In the genomic region with DNA sequence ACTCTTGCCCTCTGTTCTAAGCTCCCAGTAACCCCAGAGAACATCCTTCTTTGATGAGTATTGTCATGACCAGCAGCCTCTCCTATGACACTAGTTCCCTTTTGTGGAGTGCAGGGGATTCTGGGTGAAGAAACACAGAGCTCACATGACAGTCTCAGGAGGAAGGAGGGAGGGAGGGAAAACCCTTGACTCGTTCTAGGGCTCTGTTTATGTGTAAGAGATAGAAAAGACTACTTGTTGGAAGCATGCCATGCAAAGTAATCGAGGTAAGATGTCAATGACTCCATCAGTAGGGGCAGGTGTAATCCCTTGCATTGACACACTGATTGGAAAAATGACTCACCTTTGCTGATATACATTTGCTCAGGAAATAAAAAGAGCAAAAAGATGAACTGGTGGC, we compare ENCODE assay signal across 12 cellular contexts.
DNase-seq lines count a peak whose midpoint lies in the region; ATAC-seq and TF ChIP-seq lines count a peak whose summit lies in the region.
"Had no signal": no experiment of that assay in that cellular context is flagged by ENCODE, and none has a peak within 500 bp of the region (broad histone marks: within the 10 kb centered on the region; RNA-seq: fewer than 3 reads in every experiment).

No MANE protein-coding gene starts in this region.

- POLR2A ChIA-PET in activated B cell treated with CpG ODN at 0.5 μM for 24 hours (lab: Charles Lee): no interaction called here

- no peaks in the 10 kb centered on the region for H3K36me3 ChIP-seq in neural progenitor cell
- no peaks in the 10 kb centered on the region for H3K36me3 ChIP-seq in uterus

- TF ChIP-seq POLR2A in uterus (IDR thresholded peaks at IDR 0.05): no peak

- H2AFZ ChIP-seq in neural progenitor cell (replicated peaks): peak overlapping the region; percentile 1

- H3K36me3 Mint-ChIP-seq in activated CD4-positive, alpha-beta T cell treated with anti-CD3 and anti-CD28 coated beads, Interleukin-2, amount 10 ng/mL, durations not matched to agents 24 days and 14 days (ENCODE audit: low read depth): no peaks in the 10 kb centered on the region
- no peaks in the 10 kb centered on the region for H3K36me3 Mint-ChIP-seq in activated B cell treated with CpG ODN at 0.5 μM for 24 hours (ENCODE audit: low read depth)
- H3K36me3 Mint-ChIP-seq in neural progenitor cell: no peaks in the 10 kb centered on the region
- H3K36me3 Mint-ChIP-seq: activated naive CD8-positive, alpha-beta T cell had no signal

- no peak overlapping the region for H3K9ac ChIP-seq in neural progenitor cell

- CTCF ChIA-PET in activated B cell treated with CpG ODN at 0.5 μM for 24 hours (lab: Charles Lee): no interaction called here

- H3K9me3 Mint-ChIP-seq in activated CD4-positive, alpha-beta T cell treated with anti-CD3 and anti-CD28 coated beads, Interleukin-2, amount 10 ng/mL, durations not matched to agents 24 days and 14 days: no peaks in the 10 kb centered on the region
- H3K9me3 Mint-ChIP-seq in activated B cell treated with CpG ODN at 0.5 μM for 24 hours: no peaks in the 10 kb centered on the region
- H3K9me3 Mint-ChIP-seq in neural progenitor cell: no peaks in the 10 kb centered on the region
- H3K9me3 Mint-ChIP-seq: central memory CD8-positive, alpha-beta T cell had no signal

- DNase-seq in activated CD4-positive, alpha-beta T cell treated with anti-CD3 and anti-CD28 coated beads, Interleukin-2, amount 10 ng/mL, durations not matched to agents 24 days and 14 days: peak; percentile 42
- DNase-seq in activated CD4-positive, alpha-beta T cell treated with anti-CD3 and anti-CD28 coated beads, Interleukin-2, amount 50 U/mL, for 48 hours: no peak
- DNase-seq in activated B cell treated with CpG ODN at 0.5 μM for 24 hours (no peak), neural progenitor cell (ENCODE audit: low spot score) (no peak), GM10266 (ENCODE audit: extremely low spot score) (no peak), uterus (no peak)
- DNase-seq: HCEC 1CT, NCI-H2081 had no signal

- ATAC-seq in HG03342 (IDR thresholded peaks at IDR 0.05; ENCODE audit: unreplicated experiment): peak; percentile 48
- peak; percentile 42 for ATAC-seq in activated B cell treated with CpG ODN at 0.5 μM for 24 hours (ENCODE audit: low read depth)
- ATAC-seq in GM21825 (IDR thresholded peaks at IDR 0.05; ENCODE audit: unreplicated experiment): no peak

- H3K4me3 ChIP-seq in neural progenitor cell (no peak overlapping the region), uterus (no peak overlapping the region)

- H3K27ac ChIP-seq in neural progenitor cell: no peak overlapping the region
- no peak overlapping the region for H3K27ac ChIP-seq in uterus

- no peaks in the 10 kb centered on the region for H3K79me2 ChIP-seq in neural progenitor cell (ENCODE audit: low read depth)

- no peaks in the 10 kb centered on the region for H3K4me1 Mint-ChIP-seq in activated CD4-positive, alpha-beta T cell treated with anti-CD3 and anti-CD28 coated beads, Interleukin-2, amount 10 ng/mL, durations not matched to agents 24 days and 14 days
- H3K4me1 Mint-ChIP-seq in activated B cell treated with CpG ODN at 0.5 μM for 24 hours: no peaks in the 10 kb centered on the region
- H3K4me1 Mint-ChIP-seq in neural progenitor cell: no peaks in the 10 kb centered on the region
- H3K4me1 Mint-ChIP-seq: central memory CD8-positive, alpha-beta T cell had no signal

- H3K27ac Mint-ChIP-seq in activated CD4-positive, alpha-beta T cell treated with anti-CD3 and anti-CD28 coated beads, Interleukin-2, amount 10 ng/mL, durations not matched to agents 24 days and 14 days: no peak overlapping the region
- H3K27ac Mint-ChIP-seq in activated B cell treated with CpG ODN at 0.5 μM for 24 hours (no peak overlapping the region), neural progenitor cell (no peak overlapping the region)
- H3K27ac Mint-ChIP-seq: activated naive CD8-positive, alpha-beta T cell had no signal

- H3K9me3 ChIP-seq in neural progenitor cell (ENCODE audit: low read depth) (no peaks in the 10 kb centered on the region), uterus (no peaks in the 10 kb centered on the region)

- H3K27me3 Mint-ChIP-seq in activated CD4-positive, alpha-beta T cell treated with anti-CD3 and anti-CD28 coated beads, Interleukin-2, amount 10 ng/mL, durations not matched to agents 24 days and 14 days: peaks cover 5% of the 10 kb centered on the region
- H3K27me3 Mint-ChIP-seq in activated B cell treated with CpG ODN at 0.5 μM for 24 hours (peaks cover 7% of the 10 kb centered on the region), neural progenitor cell (ENCODE audit: insufficient read depth, low read depth) (no peaks in the 10 kb centered on the region)
- H3K27me3 Mint-ChIP-seq: central memory CD8-positive, alpha-beta T cell had no signal

- H3K4me1 ChIP-seq in neural progenitor cell: no peaks in the 10 kb centered on the region
- no peaks in the 10 kb centered on the region for H3K4me1 ChIP-seq in uterus

- intact Hi-C loops in activated CD4-positive, alpha-beta T cell treated with anti-CD3 and anti-CD28 coated beads, Interleukin-2, amount 10 ng/mL, durations not matched to agents 24 days and 14 days (cut with micrococcal nuclease): no loop called here
- intact Hi-C loops in activated B cell treated with CpG ODN at 0.5 μM for 24 hours (cut with micrococcal nuclease) (no loop called here), uterus (cut with DNase I; ENCODE audit: low total_unique reads) (no loop called here)

- TF ChIP-seq CTCF in activated B cell treated with CpG ODN at 0.5 μM for 24 hours (IDR thresholded peaks at IDR 0.05) (no peak), neural progenitor cell (IDR thresholded peaks at IDR 0.05) (no peak), GM10266 (IDR thresholded peaks at IDR 0.05; ENCODE audit: control insufficient read depth, insufficient read depth, low read depth, missing control alignments) (no peak), uterus (IDR thresholded peaks at IDR 0.05) (no peak)

- no peak overlapping the region for H3K4me2 ChIP-seq in neural progenitor cell

- H3K4me3 Mint-ChIP-seq in activated CD4-positive, alpha-beta T cell treated with anti-CD3 and anti-CD28 coated beads, Interleukin-2, amount 10 ng/mL, durations not matched to agents 24 days and 14 days: no peak overlapping the region
- H3K4me3 Mint-ChIP-seq in activated B cell treated with CpG ODN at 0.5 μM for 24 hours: no peak overlapping the region
- no peak overlapping the region for H3K4me3 Mint-ChIP-seq in neural progenitor cell
- H3K4me3 Mint-ChIP-seq: activated naive CD8-positive, alpha-beta T cell; central memory CD8-positive, alpha-beta T cell had no signal

- H3K27me3 ChIP-seq in neural progenitor cell (no peaks in the 10 kb centered on the region), uterus (no peaks in the 10 kb centered on the region)

- no peaks in the 10 kb centered on the region for H3F3A ChIP-seq in neural progenitor cell (ENCODE audit: low read depth)

- no peaks in the 10 kb centered on the region for H4K20me1 ChIP-seq in neural progenitor cell (ENCODE audit: low read depth)
